In the genomic region with DNA sequence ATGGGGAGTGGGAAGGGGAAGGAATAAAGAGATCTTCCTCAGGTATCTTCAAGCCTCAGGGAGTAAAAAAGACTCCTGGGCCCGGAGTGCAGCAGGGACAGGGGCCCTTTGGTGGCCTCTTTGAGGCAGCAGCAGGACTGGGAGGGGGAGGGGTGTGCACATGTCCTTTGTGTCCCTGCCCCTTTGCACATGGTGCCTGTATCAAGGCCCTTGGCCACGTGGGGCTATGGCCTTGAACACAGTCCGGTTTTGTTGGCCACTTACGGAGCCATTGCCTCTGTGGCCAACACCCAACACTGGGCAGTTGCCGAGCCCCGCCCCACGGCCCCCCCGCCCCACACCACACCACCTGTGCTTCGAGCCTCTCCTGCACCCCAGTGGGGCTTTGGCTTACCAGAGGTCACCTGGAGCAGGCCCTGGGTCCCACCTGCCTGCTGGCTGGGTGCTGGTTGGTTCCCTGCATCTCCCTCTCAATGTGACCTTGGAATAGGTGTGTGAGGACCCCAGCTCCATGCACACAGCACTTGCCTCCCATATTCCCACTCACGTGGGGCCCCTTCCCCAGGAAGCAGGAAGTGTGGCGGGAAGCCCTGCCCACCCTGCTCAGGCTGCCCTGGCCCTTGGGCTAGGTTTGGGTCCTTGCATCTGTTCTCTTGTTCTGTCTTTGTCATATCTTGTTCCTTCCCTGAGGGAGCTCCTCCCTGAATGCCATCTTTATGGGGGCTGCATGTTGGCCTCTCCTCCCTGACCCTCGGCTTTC, we compare ENCODE assay signal across 12 cellular contexts. TPM values are rescaled to one million over a fixed set of nuclear protein-coding genes. Genes with fewer than 3 reads are reported as not detected.
A peak's percentile ranks its signal among the peaks of the same experiment; 100 is the strongest.
DNase-seq lines count a peak whose midpoint lies in the region; ATAC-seq and TF ChIP-seq lines count a peak whose summit lies in the region.
"Had no signal": no experiment of that assay in that cellular context is flagged by ENCODE, and none has a peak within 500 bp of the region (broad histone marks: within the 10 kb centered on the region; RNA-seq: fewer than 3 reads in every experiment).

No MANE protein-coding gene starts in this region.

- H3K4me1 ChIP-seq in mammary epithelial cell (ENCODE audit: insufficient read depth, low read length) (peaks cover 10% of the 10 kb centered on the region), liver (ENCODE audit: control insufficient read depth in 4 of 4, insufficient read depth in 4 of 4, low read length in 3 of 4) (peaks cover 37 to 83% (median 68%) of the 10 kb centered on the region in 4 donors), prostate gland (replicated peaks) (peaks cover 6% of the 10 kb centered on the region)

- H3K27me3 Mint-ChIP-seq in MCF 10A (ENCODE audit: insufficient read depth, unreplicated experiment), result no peaks in the 10 kb centered on the region
- no peaks in the 10 kb centered on the region for H3K27me3 Mint-ChIP-seq in activated CD4-positive, alpha-beta memory T cell treated with anti-CD3 and anti-CD28 coated beads, Interleukin-2, amount 10 ng/mL, durations not matched to agents 7 days and 5 days

- WGBS in mammary epithelial cell (ENCODE audit: low coverage, missing lambda C conversion rate), result 83% methylated on average over 3 of the region's 12 CpGs
- WGBS in liver, result 31% methylated on average over 12 of the region's 12 CpGs
- 72% methylated on average over 7 of the region's 12 CpGs for WGBS in prostate gland

- H3K27ac ChIP-seq in mammary epithelial cell (ENCODE audit: insufficient read depth, low read depth, low read length) (no peak overlapping the region), liver (ENCODE audit: low read depth in 1 of 2, low read length in 2 of 2) (peak overlapping the region; percentile 84 to 90), prostate gland (no peak overlapping the region)

- no peaks in the 10 kb centered on the region for H3K36me3 Mint-ChIP-seq in MCF 10A (ENCODE audit: insufficient read depth, unreplicated experiment)
- H3K36me3 Mint-ChIP-seq in activated CD4-positive, alpha-beta memory T cell treated with anti-CD3 and anti-CD28 coated beads, Interleukin-2, amount 10 ng/mL, durations not matched to agents 7 days and 5 days (ENCODE audit: low read depth), result peaks cover 14% of the 10 kb centered on the region

- H3K4me1 Mint-ChIP-seq in MCF 10A (ENCODE audit: insufficient read depth, unreplicated experiment), result no peaks in the 10 kb centered on the region
- peaks cover 50% of the 10 kb centered on the region for H3K4me1 Mint-ChIP-seq in activated CD4-positive, alpha-beta memory T cell treated with anti-CD3 and anti-CD28 coated beads, Interleukin-2, amount 10 ng/mL, durations not matched to agents 7 days and 5 days

- no peak overlapping the region for H3K4me2 ChIP-seq in mammary epithelial cell (ENCODE audit: insufficient read depth, low read depth, low read length)

- H3K4me3 Mint-ChIP-seq in MCF 10A (ENCODE audit: unreplicated experiment), result no peak overlapping the region
- H3K4me3 Mint-ChIP-seq in activated CD4-positive, alpha-beta memory T cell treated with anti-CD3 and anti-CD28 coated beads, Interleukin-2, amount 10 ng/mL, durations not matched to agents 7 days and 5 days, result no peak overlapping the region

- DNase-seq in MCF 10A (ENCODE audit: unreplicated experiment), result no peak
- DNase-seq in mammary epithelial cell, result no peak
- DNase-seq in activated CD4-positive, alpha-beta memory T cell treated with anti-CD3 and anti-CD28 coated beads, Interleukin-2, amount 10 ng/mL, durations not matched to agents 7 days and 5 days, result no peak
- DNase-seq in D341Med (ENCODE audit: low spot score), result no peak
- DNase-seq in prostate gland (ENCODE audit: low spot score), result no peak
- DNase-seq: OCI-M1, T1000 had no signal

- no peak for TF ChIP-seq CTCF in MCF 10A (IDR thresholded peaks at IDR 0.05; ENCODE audit: unreplicated experiment)
- no peak for TF ChIP-seq CTCF in mammary epithelial cell (conservative IDR thresholded peaks at IDR 0.05 in 1 of 2, IDR thresholded peaks at IDR 0.05 in 1 of 2; ENCODE audit: extremely low read depth in 1 of 2, insufficient read depth in 1 of 2, low read depth in 1 of 2, low read length in 2 of 2)
- TF ChIP-seq CTCF in liver (IDR thresholded peaks at IDR 0.05; ENCODE audit: low read depth, low read length, missing input control), result no peak
- no peak for TF ChIP-seq CTCF in prostate gland (IDR thresholded peaks at IDR 0.05)

- CTCF ChIA-PET in MCF 10A (lab: Yijun Ruan, JAX) (interaction anchor here (0.6 kb wide), 1 partner anchor 294 kb away, joined by 3 read pairs; no protein-coding TSS in a partner anchor), mammary epithelial cell (lab: Charles Lee; ENCODE audit: low non-redundant PET) (no interaction called here)
- CTCF ChIA-PET in activated CD4-positive, alpha-beta memory T cell treated with anti-CD3 and anti-CD28 coated beads, Interleukin-2, amount 10 ng/mL, durations not matched to agents 7 days and 5 days (lab: Charles Lee), result interaction anchor here (0.7 to 1.6 kb wide), 5 partner anchors 8 to 137 kb away, joined by 3 to 8 read pairs (median 5); a partner anchor contains a TSS

- ATAC-seq in GM18868 (IDR thresholded peaks at IDR 0.05; ENCODE audit: unreplicated experiment), result no peak
- no peak for ATAC-seq in GM21515 (IDR thresholded peaks at IDR 0.05; ENCODE audit: unreplicated experiment)

- no TSS peak for BruUV-seq in MCF 10A (replicated peaks; lab: Mats Ljungman, UMichigan)
- no TSS peak for BruUV-seq in mammary epithelial cell (replicated peaks; lab: Mats Ljungman, UMichigan)

- H3K9ac ChIP-seq in mammary epithelial cell (ENCODE audit: insufficient read depth, low read length) (no peak overlapping the region), liver (ENCODE audit: low read depth in 1 of 2, low read length in 2 of 2) (peak overlapping the region in 1 of 2 donors; percentile 26)

- TF ChIP-seq POLR2A in prostate gland (IDR thresholded peaks at IDR 0.05), result no peak

- dilution Hi-C loops in mammary epithelial cell (cut with HindIII; ENCODE audit: low sequenced_read_pairs), result no loop called here

- no peaks in the 10 kb centered on the region for H3K36me3 ChIP-seq in mammary epithelial cell (ENCODE audit: insufficient read depth, low read length)
- peaks cover 0 to 6% (median 0%) of the 10 kb centered on the region in 4 donors for H3K36me3 ChIP-seq in liver (ENCODE audit: control insufficient read depth in 4 of 4, insufficient read depth in 3 of 4, low read depth in 1 of 4, low read length in 3 of 4)
- no peaks in the 10 kb centered on the region for H3K36me3 ChIP-seq in prostate gland

- in situ Hi-C loops in mammary epithelial cell (cut with MboI; ENCODE audit: low sequenced_read_pairs in 2 of 2), result loop anchor here in 1 of 2 donors (10.0 to 25.0 kb wide), 2 partner anchors 126 to 294 kb away; a partner anchor contains a TSS

- H3K79me2 ChIP-seq in mammary epithelial cell (ENCODE audit: insufficient read depth, low read length), result no peaks in the 10 kb centered on the region

- peak; percentile 12 to 26 for TF ChIP-seq RAD21 in liver (IDR thresholded peaks at IDR 0.05)

- no peaks in the 10 kb centered on the region for H3K9me3 Mint-ChIP-seq in MCF 10A (ENCODE audit: unreplicated experiment)
- H3K9me3 Mint-ChIP-seq in activated CD4-positive, alpha-beta memory T cell treated with anti-CD3 and anti-CD28 coated beads, Interleukin-2, amount 10 ng/mL, durations not matched to agents 7 days and 5 days, result no peaks in the 10 kb centered on the region

- H3K27me3 ChIP-seq in mammary epithelial cell (ENCODE audit: insufficient read depth, low read length) (no peaks in the 10 kb centered on the region), liver (ENCODE audit: control insufficient read depth in 4 of 4, insufficient read depth in 4 of 4, low read length in 3 of 4) (no peaks in the 10 kb centered on the region), prostate gland (replicated peaks; ENCODE audit: insufficient read depth) (no peaks in the 10 kb centered on the region)

- intact Hi-C loops in MCF 10A (cut with micrococcal nuclease) (no loop called here), mammary epithelial cell (cut with micrococcal nuclease) (no loop called here), prostate gland (cut with DNase I) (no loop called here)

- H3K27ac Mint-ChIP-seq in MCF 10A (ENCODE audit: low read depth, unreplicated experiment), result peak overlapping the region; percentile 56
- peak overlapping the region; percentile 40 for H3K27ac Mint-ChIP-seq in activated CD4-positive, alpha-beta memory T cell treated with anti-CD3 and anti-CD28 coated beads, Interleukin-2, amount 10 ng/mL, durations not matched to agents 7 days and 5 days

- no peaks in the 10 kb centered on the region for H3K9me3 ChIP-seq in mammary epithelial cell (replicated peaks; ENCODE audit: insufficient read depth, low read length)
- no peaks in the 10 kb centered on the region for H3K9me3 ChIP-seq in liver (ENCODE audit: control insufficient read depth in 4 of 4, low read length in 3 of 4)
- no peaks in the 10 kb centered on the region for H3K9me3 ChIP-seq in prostate gland

- POLR2A ChIA-PET in MCF 10A (lab: Yijun Ruan, JAX), result interaction anchor here (0.6 to 1.1 kb wide), 3 partner anchors 18 to 107 kb away, joined by 3 read pairs; a partner anchor contains a TSS
- POLR2A ChIA-PET in activated CD4-positive, alpha-beta memory T cell treated with anti-CD3 and anti-CD28 coated beads, Interleukin-2, amount 10 ng/mL, durations not matched to agents 7 days and 5 days (lab: Charles Lee), result interaction anchor here (0.7 to 2.0 kb wide), 9 partner anchors 15 to 137 kb away, joined by 3 to 10 read pairs (median 5); a partner anchor contains a TSS

- H2AFZ ChIP-seq in mammary epithelial cell (ENCODE audit: low read depth, low read length), result no peak overlapping the region

- H3K4me3 ChIP-seq in mammary epithelial cell (replicated peaks in 1 of 3; ENCODE audit: insufficient read depth in 1 of 3, low read depth in 2 of 3, low read length in 3 of 3), result no peak overlapping the region
- peak overlapping the region in 1 of 3 donors; percentile 33 for H3K4me3 ChIP-seq in liver (ENCODE audit: low read depth in 1 of 3, low read length in 3 of 3)
- no peak overlapping the region for H3K4me3 ChIP-seq in prostate gland

- no peaks in the 10 kb centered on the region for H4K20me1 ChIP-seq in mammary epithelial cell (ENCODE audit: insufficient read depth, low read length)

RNA-seq across cellular contexts. Expression of a gene that starts 5.3 kb away (rescaled TPM):
- total RNA-seq in MCF 10A (2022), result 1.2 and 2.9 TPM in 2 replicates
- 1 to 10 TPM in 1 of 2 donors, not detected in 1; 2.0 TPM for total RNA-seq in mammary epithelial cell
- polyA plus RNA-seq in mammary epithelial cell, result 0.18 TPM
- not detected for polyA minus RNA-seq in mammary epithelial cell
- 10 to 100 TPM; 29.1 to 30.0 TPM for total RNA-seq in activated CD4-positive, alpha-beta memory T cell treated with anti-CD3 and anti-CD28 coated beads, Interleukin-2, amount 10 ng/mL, durations not matched to agents 7 days and 5 days
- under 1 TPM in 1 of 2 donors, not detected in 1; 0.33 TPM for total RNA-seq in liver
- polyA plus RNA-seq in liver, result under 1 TPM; 0.56 to 0.84 TPM
- 10 to 100 TPM in 1 of 2 donors, 1 to 10 TPM in 1; 2.5 to 19.5 TPM for total RNA-seq in prostate gland
- total RNA-seq: lung microvascular endothelial cell had no signal

RNA-seq across cellular contexts. Expression of a gene that starts 17.6 kb away (rescaled TPM):
- total RNA-seq in MCF 10A (2022), result 21.4 and 22.3 TPM in 2 replicates
- 10 to 100 TPM in 1 of 2 donors, 1 to 10 TPM in 1; 7.8 to 29.1 TPM for total RNA-seq in mammary epithelial cell
- polyA plus RNA-seq in mammary epithelial cell, result 8.1 TPM
- polyA minus RNA-seq in mammary epithelial cell, result 6.0 TPM
- total RNA-seq in activated CD4-positive, alpha-beta memory T cell treated with anti-CD3 and anti-CD28 coated beads, Interleukin-2, amount 10 ng/mL, durations not matched to agents 7 days and 5 days, result 100 to 1,000 TPM; 199 to 204 TPM
- 10 to 100 TPM in 1 of 2 donors, 1 to 10 TPM in 1; 8.2 to 25.8 TPM for total RNA-seq in liver
- 10 to 100 TPM in 1 of 2 donors, 1 to 10 TPM in 1; 9.1 to 16.9 TPM for polyA plus RNA-seq in liver
- total RNA-seq in prostate gland, result 100 to 1,000 TPM in 1 of 2 donors, 10 to 100 TPM in 1; 66.8 to 202 TPM

RNA-seq across cellular contexts. Expression of a gene that starts 17.8 kb away (rescaled TPM):
- total RNA-seq in MCF 10A (2022) (0.37 and 1.1 TPM in 2 replicates), mammary epithelial cell (under 1 TPM; 0.17 to 0.45 TPM), liver (1 to 10 TPM in 1 of 2 donors, under 1 TPM in 1; 0.67 to 1.3 TPM), prostate gland (1 to 10 TPM; 2.3 to 9.7 TPM)
- polyA plus RNA-seq in mammary epithelial cell (0.44 TPM), liver (under 1 TPM; 0.25 to 0.32 TPM)
- polyA minus RNA-seq in mammary epithelial cell, result not detected
- total RNA-seq in activated CD4-positive, alpha-beta memory T cell treated with anti-CD3 and anti-CD28 coated beads, Interleukin-2, amount 10 ng/mL, durations not matched to agents 7 days and 5 days, result 1 to 10 TPM; 1.8 to 2.7 TPM
- total RNA-seq: glomerular endothelial cell had no signal

RNA-seq across cellular contexts. Expression of a gene that starts 29.4 kb away (rescaled TPM):
- total RNA-seq in MCF 10A (2022) (8.4 and 11.9 TPM in 2 replicates), mammary epithelial cell (10 to 100 TPM in 1 of 2 donors, 1 to 10 TPM in 1; 8.0 to 10.9 TPM), liver (10 to 100 TPM; 37.2 to 48.8 TPM), prostate gland (10 to 100 TPM; 33.0 to 94.9 TPM)
- polyA plus RNA-seq in mammary epithelial cell (4.0 TPM), liver (10 to 100 TPM; 37.4 to 47.2 TPM)
- 11.4 TPM for polyA minus RNA-seq in mammary epithelial cell
- total RNA-seq in activated CD4-positive, alpha-beta memory T cell treated with anti-CD3 and anti-CD28 coated beads, Interleukin-2, amount 10 ng/mL, durations not matched to agents 7 days and 5 days, result 10 to 100 TPM; 53.9 to 59.8 TPM

RNA-seq across cellular contexts. Expression of a gene that starts 33.8 kb away (rescaled TPM):
- total RNA-seq in MCF 10A (2022) (2.0 and 3.6 TPM in 2 replicates), mammary epithelial cell (1 to 10 TPM in 1 of 2 donors, under 1 TPM in 1; 0.67 to 6.9 TPM), liver (10 to 100 TPM in 1 of 2 donors, 1 to 10 TPM in 1; 6.7 to 13.1 TPM), prostate gland (10 to 100 TPM; 11.8 to 49.5 TPM)
- polyA plus RNA-seq in mammary epithelial cell (0.86 TPM), liver (10 to 100 TPM; 10.4 to 38.2 TPM)
- polyA minus RNA-seq in mammary epithelial cell, result not detected
- 10 to 100 TPM; 16.0 to 18.7 TPM for total RNA-seq in activated CD4-positive, alpha-beta memory T cell treated with anti-CD3 and anti-CD28 coated beads, Interleukin-2, amount 10 ng/mL, durations not matched to agents 7 days and 5 days
- total RNA-seq: lung microvascular endothelial cell had no signal

Comparison
In these comparisons a context has a peak if more than half of its experiments do, and no peak if none do; other contexts are left out.
1. H3K27ac ChIP-seq: peak in liver (2 of 2); none in mammary epithelial cell (single experiment) and prostate gland (0 of 2).